1 cellular context compared by ENCODE assay signal in genomic region chr5:173331956-173332479, GRCh38.
TF ChIP-seq lines count a peak whose summit lies in the region.

No MANE protein-coding gene starts in this region.

TF ChIP-seq in K562, 482 proteins besides CTCF, POLR2A, EP300 and RAD21 (continued from another document):
- TF ChIP-seq, protein P1, sequence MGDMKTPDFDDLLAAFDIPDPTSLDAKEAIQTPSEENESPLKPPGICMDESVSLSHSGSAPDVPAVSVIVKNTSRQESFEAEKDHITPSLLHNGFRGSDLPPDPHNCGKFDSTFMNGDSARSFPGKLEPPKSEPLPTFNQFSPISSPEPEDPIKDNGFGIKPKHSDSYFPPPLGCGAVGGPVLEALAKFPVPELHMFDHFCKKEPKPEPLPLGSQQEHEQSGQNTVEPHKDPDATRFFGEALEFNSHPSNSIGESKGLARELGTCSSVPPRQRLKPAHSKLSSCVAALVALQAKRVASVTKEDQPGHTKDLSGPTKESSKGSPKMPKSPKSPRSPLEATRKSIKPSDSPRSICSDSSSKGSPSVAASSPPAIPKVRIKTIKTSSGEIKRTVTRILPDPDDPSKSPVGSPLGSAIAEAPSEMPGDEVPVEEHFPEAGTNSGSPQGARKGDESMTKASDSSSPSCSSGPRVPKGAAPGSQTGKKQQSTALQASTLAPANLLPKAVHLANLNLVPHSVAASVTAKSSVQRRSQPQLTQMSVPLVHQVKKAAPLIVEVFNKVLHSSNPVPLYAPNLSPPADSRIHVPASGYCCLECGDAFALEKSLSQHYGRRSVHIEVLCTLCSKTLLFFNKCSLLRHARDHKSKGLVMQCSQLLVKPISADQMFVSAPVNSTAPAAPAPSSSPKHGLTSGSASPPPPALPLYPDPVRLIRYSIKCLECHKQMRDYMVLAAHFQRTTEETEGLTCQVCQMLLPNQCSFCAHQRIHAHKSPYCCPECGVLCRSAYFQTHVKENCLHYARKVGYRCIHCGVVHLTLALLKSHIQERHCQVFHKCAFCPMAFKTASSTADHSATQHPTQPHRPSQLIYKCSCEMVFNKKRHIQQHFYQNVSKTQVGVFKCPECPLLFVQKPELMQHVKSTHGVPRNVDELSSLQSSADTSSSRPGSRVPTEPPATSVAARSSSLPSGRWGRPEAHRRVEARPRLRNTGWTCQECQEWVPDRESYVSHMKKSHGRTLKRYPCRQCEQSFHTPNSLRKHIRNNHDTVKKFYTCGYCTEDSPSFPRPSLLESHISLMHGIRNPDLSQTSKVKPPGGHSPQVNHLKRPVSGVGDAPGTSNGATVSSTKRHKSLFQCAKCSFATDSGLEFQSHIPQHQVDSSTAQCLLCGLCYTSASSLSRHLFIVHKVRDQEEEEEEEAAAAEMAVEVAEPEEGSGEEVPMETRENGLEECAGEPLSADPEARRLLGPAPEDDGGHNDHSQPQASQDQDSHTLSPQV (IDR thresholded peaks at IDR 0.05): peak; percentile 75
- TF ChIP-seq, protein P2, sequence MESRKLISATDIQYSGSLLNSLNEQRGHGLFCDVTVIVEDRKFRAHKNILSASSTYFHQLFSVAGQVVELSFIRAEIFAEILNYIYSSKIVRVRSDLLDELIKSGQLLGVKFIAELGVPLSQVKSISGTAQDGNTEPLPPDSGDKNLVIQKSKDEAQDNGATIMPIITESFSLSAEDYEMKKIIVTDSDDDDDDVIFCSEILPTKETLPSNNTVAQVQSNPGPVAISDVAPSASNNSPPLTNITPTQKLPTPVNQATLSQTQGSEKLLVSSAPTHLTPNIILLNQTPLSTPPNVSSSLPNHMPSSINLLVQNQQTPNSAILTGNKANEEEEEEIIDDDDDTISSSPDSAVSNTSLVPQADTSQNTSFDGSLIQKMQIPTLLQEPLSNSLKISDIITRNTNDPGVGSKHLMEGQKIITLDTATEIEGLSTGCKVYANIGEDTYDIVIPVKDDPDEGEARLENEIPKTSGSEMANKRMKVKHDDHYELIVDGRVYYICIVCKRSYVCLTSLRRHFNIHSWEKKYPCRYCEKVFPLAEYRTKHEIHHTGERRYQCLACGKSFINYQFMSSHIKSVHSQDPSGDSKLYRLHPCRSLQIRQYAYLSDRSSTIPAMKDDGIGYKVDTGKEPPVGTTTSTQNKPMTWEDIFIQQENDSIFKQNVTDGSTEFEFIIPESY (CRISPR knock-in tag; IDR thresholded peaks at IDR 0.05): peak; percentile 86
- TF ChIP-seq, protein P3, sequence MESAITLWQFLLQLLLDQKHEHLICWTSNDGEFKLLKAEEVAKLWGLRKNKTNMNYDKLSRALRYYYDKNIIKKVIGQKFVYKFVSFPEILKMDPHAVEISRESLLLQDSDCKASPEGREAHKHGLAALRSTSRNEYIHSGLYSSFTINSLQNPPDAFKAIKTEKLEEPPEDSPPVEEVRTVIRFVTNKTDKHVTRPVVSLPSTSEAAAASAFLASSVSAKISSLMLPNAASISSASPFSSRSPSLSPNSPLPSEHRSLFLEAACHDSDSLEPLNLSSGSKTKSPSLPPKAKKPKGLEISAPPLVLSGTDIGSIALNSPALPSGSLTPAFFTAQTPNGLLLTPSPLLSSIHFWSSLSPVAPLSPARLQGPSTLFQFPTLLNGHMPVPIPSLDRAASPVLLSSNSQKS (CRISPR knock-in tag; IDR thresholded peaks at IDR 0.05): no peak
- TF ChIP-seq XRCC5 (IDR thresholded peaks at IDR 0.05; ENCODE audit: low read depth, low read length): no peak
- TF ChIP-seq KLF16 (IDR thresholded peaks at IDR 0.05): peak; percentile 64
TF ChIP-seq in K562: peak in this region for 71.
